Comparison of ENCODE assay signal across 20 cellular contexts in genomic region chr14:91934554-91935285, GRCh38. TPM values are rescaled to one million over a fixed set of nuclear protein-coding genes. Genes with fewer than 3 reads are reported as not detected.
DNase-seq lines count a peak whose midpoint lies in the region; ATAC-seq, FAIRE-seq and TF ChIP-seq lines count a peak whose summit lies in the region.
"Had no signal": no experiment of that assay in that cellular context is flagged by ENCODE, and none has a peak within 500 bp of the region (broad histone marks: within the 10 kb centered on the region; RNA-seq: fewer than 3 reads in every experiment).

No MANE protein-coding gene starts in this region.

- no peak overlapping the region for H3K4me3 ChIP-seq in HepG2 (replicated peaks in 1 of 3; ENCODE audit: insufficient read depth in 1 of 3, low read depth in 2 of 3, low read length in 3 of 3)
- no peak overlapping the region for H3K4me3 ChIP-seq in right lobe of liver
- no peak overlapping the region for H3K4me3 ChIP-seq in body of pancreas
- H3K4me3 ChIP-seq in neuronal stem cell (ENCODE audit: low read length in 2 of 2): no peak overlapping the region
- no peak overlapping the region for H3K4me3 ChIP-seq in spleen
- H3K4me3 ChIP-seq: SJCRH30 had no signal

- TF ChIP-seq CTCF in HepG2 (CRISPR knock-in tag; IDR thresholded peaks at IDR 0.05) (no peak), right lobe of liver (IDR thresholded peaks at IDR 0.05) (no peak), body of pancreas (IDR thresholded peaks at IDR 0.05) (no peak), spleen (IDR thresholded peaks at IDR 0.05 in 8 of 11, conservative IDR thresholded peaks at IDR 0.05 in 3 of 11) (no peak)

- peaks cover 14% of the 10 kb centered on the region for H3K4me1 ChIP-seq in HepG2 (ENCODE audit: insufficient read depth, low read length)
- H3K4me1 ChIP-seq in right lobe of liver: no peaks in the 10 kb centered on the region
- H3K4me1 ChIP-seq in body of pancreas: no peaks in the 10 kb centered on the region
- no peaks in the 10 kb centered on the region for H3K4me1 ChIP-seq in neuronal stem cell (ENCODE audit: control insufficient read depth in 2 of 2, insufficient read depth in 1 of 2, low read depth in 1 of 2, low read length in 2 of 2)
- H3K4me1 ChIP-seq in spleen: peaks cover 0 to 6% (median 0%) of the 10 kb centered on the region in 6 donors

- no peak overlapping the region for H3K23ac ChIP-seq in neuronal stem cell (ENCODE audit: low read depth, low read length, poor library complexity)

- intact Hi-C loops in HepG2 (cut with micrococcal nuclease; ENCODE audit: unreplicated experiment): no loop called here
- intact Hi-C loops in right lobe of liver (cut with DNase I): no loop called here
- intact Hi-C loops in body of pancreas (cut with DNase I): no loop called here
- intact Hi-C loops in spleen (cut with DNase I; ENCODE audit: low total_unique reads): no loop called here

- no peaks in the 10 kb centered on the region for H3K79me2 ChIP-seq in HepG2 (ENCODE audit: insufficient read depth, low read length)

- TF ChIP-seq RAD21 in HepG2 (CRISPR knock-in tag; IDR thresholded peaks at IDR 0.05): no peak

- no peak for DNase-seq in HepG2 (ENCODE audit: low spot score)
- no peak for DNase-seq in right lobe of liver
- peak; percentile 21 to 35 (median 31) for DNase-seq in body of pancreas
- DNase-seq in neuronal stem cell (ENCODE audit: low spot score): no peak
- no peak for DNase-seq in DMS79 (lab: John Stamatoyannopoulos, UW)
- DNase-seq in DMS114 treated with DMSO at 0.1 percent for 48 hours (lab: John Stamatoyannopoulos, UW; ENCODE audit: unreplicated experiment): no peak
- no peak for DNase-seq in spleen
- DNase-seq: CD4-positive, CD25-positive, alpha-beta regulatory T cell; COR-L47; GOT3; HCEC 1CT; NCI-H1105; NCI-H146; NCI-H2029; NCI-H226; NCI-H510A treated with DMSO at 0.1 percent for 48 hours; NCI-H748 treated with DMSO at 0.1 percent for 48 hours; SJCRH30 had no signal

- no peak overlapping the region for H3K4ac ChIP-seq in neuronal stem cell (ENCODE audit: low read length)

- no peaks in the 10 kb centered on the region for H4K20me1 ChIP-seq in HepG2 (ENCODE audit: insufficient read depth, low read length)

- no peaks in the 10 kb centered on the region for H3K36me3 ChIP-seq in HepG2 (replicated peaks in 1 of 2; ENCODE audit: control insufficient read depth in 1 of 2, insufficient read depth in 2 of 2, low read length in 2 of 2)
- H3K36me3 ChIP-seq in right lobe of liver: no peaks in the 10 kb centered on the region
- H3K36me3 ChIP-seq in body of pancreas (replicated peaks in 1 of 2; ENCODE audit: insufficient read depth in 1 of 2, low read depth in 2 of 2): no peaks in the 10 kb centered on the region
- H3K36me3 ChIP-seq in neuronal stem cell (replicated peaks in 1 of 2; ENCODE audit: control insufficient read depth in 2 of 2, insufficient read depth in 2 of 2, low read length in 2 of 2): no peaks in the 10 kb centered on the region
- H3K36me3 ChIP-seq in spleen: peaks cover 0 to 42% (median 0%) of the 10 kb centered on the region in 6 donors

- H2BK120ac ChIP-seq in neuronal stem cell (ENCODE audit: low read depth, low read length): no peak overlapping the region

- no peak overlapping the region for H3K9ac ChIP-seq in HepG2 (ENCODE audit: insufficient read depth, low read depth, low read length)
- H3K9ac ChIP-seq in neuronal stem cell (ENCODE audit: low read depth, low read length, poor library complexity): no peak overlapping the region

- H3K27ac ChIP-seq in HepG2 (ENCODE audit: extremely low read length, insufficient read depth, low read length): no peak overlapping the region
- H3K27ac ChIP-seq in right lobe of liver: no peak overlapping the region
- peak overlapping the region in 2 of 4 donors; percentile 23 to 49 for H3K27ac ChIP-seq in body of pancreas
- H3K27ac ChIP-seq in neuronal stem cell (replicated peaks; ENCODE audit: low read length): no peak overlapping the region
- H3K27ac ChIP-seq in spleen: peak overlapping the region in 2 of 8 donors; percentile 13 to 32
- H3K27ac ChIP-seq: SJCRH30 had no signal

- no peak overlapping the region for H2BK5ac ChIP-seq in neuronal stem cell (ENCODE audit: low read length)

- CTCF ChIA-PET in HepG2 (lab: Yijun Ruan, JAX; ENCODE audit: low intra/inter-chr PET ratio, low total read pairs): no interaction called here

- H4K91ac ChIP-seq in neuronal stem cell (ENCODE audit: low read depth, low read length, poor library complexity): no peak overlapping the region

- in situ Hi-C loops in HepG2 (cut with HindIII; ENCODE audit: extremely low pct_ligation_motif_present, low pct_unique_long_range_greater_than_20kb): no loop called here

- no peak for FAIRE-seq in HepG2 (lab: Jason Lieb, UNC)
- FAIRE-seq: GM12891 had no signal

- TF ChIP-seq EP300 in HepG2 (IDR thresholded peaks at IDR 0.05; ENCODE audit: low read depth in 2 of 2, low read length in 2 of 2) (no peak), HepG2 (CRISPR knock-in tag; IDR thresholded peaks at IDR 0.05; ENCODE audit: borderline replicate concordance) (no peak)

- no peak for ATAC-seq in HepG2
- no peak for ATAC-seq in right lobe of liver
- peak; percentile 50 for ATAC-seq in body of pancreas
- ATAC-seq: Panc1 had no signal

- TF ChIP-seq POLR2A in HepG2 (IDR thresholded peaks at IDR 0.05; ENCODE audit: insufficient read depth in 1 of 2, low read depth in 2 of 2, low read length in 2 of 2): no peak
- TF ChIP-seq POLR2A in right lobe of liver (IDR thresholded peaks at IDR 0.05): no peak
- TF ChIP-seq POLR2A in body of pancreas (IDR thresholded peaks at IDR 0.05): no peak
- no peak for TF ChIP-seq POLR2A in spleen (IDR thresholded peaks at IDR 0.05)

- BruUV-seq in HepG2 (replicated peaks; lab: Mats Ljungman, UMichigan): no TSS peak

- no peak overlapping the region for H3K14ac ChIP-seq in neuronal stem cell (ENCODE audit: low read length)

- H2BK15ac ChIP-seq in neuronal stem cell (ENCODE audit: low read length): no peak overlapping the region

- H3K27me3 ChIP-seq in HepG2 (ENCODE audit: control insufficient read depth in 1 of 2, insufficient read depth in 2 of 2, low read length in 2 of 2) (no peaks in the 10 kb centered on the region), right lobe of liver (no peaks in the 10 kb centered on the region), body of pancreas (no peaks in the 10 kb centered on the region), neuronal stem cell (ENCODE audit: control insufficient read depth in 3 of 3, insufficient read depth in 3 of 3, low read depth in 1 of 3, low read length in 3 of 3) (peaks cover 0 to 12% (median 0%) of the 10 kb centered on the region in 3 experiments), spleen (replicated peaks in 1 of 7) (no peaks in the 10 kb centered on the region)
- H3K27me3 ChIP-seq: SJCRH30 had no signal

- no peaks in the 10 kb centered on the region for H3K79me1 ChIP-seq in neuronal stem cell (ENCODE audit: low read depth, low read length)

- no peak overlapping the region for H4K8ac ChIP-seq in neuronal stem cell (ENCODE audit: low read depth, low read length)

- POLR2A ChIA-PET in HepG2 (lab: Yijun Ruan, JAX): no interaction called here

- no peaks in the 10 kb centered on the region for H3K9me3 ChIP-seq in HepG2 (ENCODE audit: low read length)
- H3K9me3 ChIP-seq in right lobe of liver: no peaks in the 10 kb centered on the region
- no peaks in the 10 kb centered on the region for H3K9me3 ChIP-seq in body of pancreas
- H3K9me3 ChIP-seq in neuronal stem cell (replicated peaks in 1 of 2; ENCODE audit: control insufficient read depth in 2 of 2, insufficient read depth in 1 of 2, low read depth in 1 of 2, low read length in 2 of 2): no peaks in the 10 kb centered on the region
- H3K9me3 ChIP-seq in spleen: no peaks in the 10 kb centered on the region
- H3K9me3 ChIP-seq: SJCRH30 had no signal

- peak overlapping the region; percentile 46 for H3K18ac ChIP-seq in neuronal stem cell (ENCODE audit: low read length)

- H2BK12ac ChIP-seq in neuronal stem cell (ENCODE audit: low read length): no peak overlapping the region

- no peak overlapping the region for H2AK5ac ChIP-seq in neuronal stem cell (ENCODE audit: low read depth, low read length)

- WGBS in HepG2 (ENCODE audit: low lambda C conversion rate): 86% methylated on average over 8 of the region's 8 CpGs
- 78% methylated on average over 6 of the region's 8 CpGs for WGBS in right lobe of liver (ENCODE audit: insufficient coverage, low coverage, low lambda C conversion rate, missing lambda C conversion rate)
- WGBS in body of pancreas, 2 donors: 70 to 73% methylated on average over 8 of the region's 8 CpGs
- WGBS in neuronal stem cell (ENCODE audit: extremely low coverage in 2 of 2, insufficient read length in 2 of 2, insufficient replicate concordance in 1 of 2), 2 donors: no CpG with 5 or more reads among the region's 8 CpGs
- WGBS in spleen, 5 donors: 74 to 86% (median 83%) methylated on average over 8 of the region's 8 CpGs

- H3K4me2 ChIP-seq in HepG2 (ENCODE audit: low read depth, low read length) (no peak overlapping the region), neuronal stem cell (ENCODE audit: insufficient read depth, low read length, poor library complexity, severe bottlenecking) (no peak overlapping the region)

- H2AFZ ChIP-seq in HepG2 (ENCODE audit: low read length) (no peak overlapping the region), neuronal stem cell (ENCODE audit: low read length) (no peak overlapping the region)

RNA-seq across cellular contexts. Expression of gene FBLN5, which starts 12.8 kb away (rescaled TPM):
- total RNA-seq in HepG2 (2016; rRNA removed; fragmentation: Illumina TruSeq; extraction: Trizol): 0.60 and 0.77 TPM in 2 replicates
- total RNA-seq in HepG2 (2016; cell fraction: cytosol; rRNA removed; fragmentation: Illumina TruSeq; extraction: Trizol; ENCODE audit: low read depth): 0.09 and 0.30 TPM in 2 replicates
- 0.43 and 0.54 TPM in 2 replicates for total RNA-seq in HepG2 (2016; cell fraction: insoluble cytoplasmic fraction; rRNA removed; fragmentation: Illumina TruSeq; extraction: Trizol)
- 0.45 and 0.68 TPM in 2 replicates for total RNA-seq in HepG2 (2016; cell fraction: membrane; rRNA removed; fragmentation: Illumina TruSeq; extraction: Trizol)
- total RNA-seq in HepG2 (2016; cell fraction: nucleus; rRNA removed; fragmentation: Illumina TruSeq; extraction: Trizol): 0.66 and 0.96 TPM in 2 replicates
- 0.38 and 0.71 TPM in 2 replicates for polyA plus RNA-seq in HepG2 (2011; rRNA removed)
- polyA plus RNA-seq in HepG2 (2011; cell fraction: cytosol; rRNA removed): 0.15 and 0.74 TPM in 2 replicates
- polyA plus RNA-seq in HepG2 (2011; cell fraction: nucleus; rRNA removed): 0.23 and 0.81 TPM in 2 replicates
- 30.3 and 36.9 TPM in 2 replicates for polyA plus RNA-seq in HepG2 (2012)
- polyA plus RNA-seq in HepG2 (2016; cell fraction: cytosol; fragmentation: Illumina TruSeq; extraction: Trizol; ENCODE audit: low read depth): 0.29 and 0.35 TPM in 2 replicates
- polyA plus RNA-seq in HepG2 (2016; cell fraction: insoluble cytoplasmic fraction; fragmentation: Illumina TruSeq; extraction: Trizol; ENCODE audit: low read depth): 0.86 and 1.8 TPM in 2 replicates
- polyA plus RNA-seq in HepG2 (2016; cell fraction: membrane; fragmentation: Illumina TruSeq; extraction: Trizol; ENCODE audit: low read depth): 0.79 and 1.0 TPM in 2 replicates
- polyA plus RNA-seq in HepG2 (2016; cell fraction: nucleus; fragmentation: Illumina TruSeq; extraction: Trizol; ENCODE audit: insufficient read depth, low read depth): 1.5 and 2.6 TPM in 2 replicates
- polyA minus RNA-seq in HepG2 (2011; rRNA and poly(A)+ RNA removed; ENCODE audit: low replicate concordance): 0.46 and 2.9 TPM in 2 replicates
- 0.44 and 0.89 TPM in 2 replicates for polyA minus RNA-seq in HepG2 (2011; cell fraction: cytosol; rRNA and poly(A)+ RNA removed)
- 0.75 and 0.77 TPM in 2 replicates for polyA minus RNA-seq in HepG2 (2011; cell fraction: nucleus; rRNA and poly(A)+ RNA removed)
- 10 to 100 TPM in 5 of 6 experiments, 1 to 10 TPM in 1; 6.7 to 36.3 (median 17.8) TPM for total RNA-seq in right lobe of liver
- total RNA-seq in body of pancreas: 100 to 1,000 TPM in 1 of 2 donors, 10 to 100 TPM in 1; 52.1 to 129 TPM
- polyA plus RNA-seq in neuronal stem cell (2013, experiment 1 of 2): 0.11 TPM
- 0.10 TPM for polyA plus RNA-seq in neuronal stem cell (2013, experiment 2 of 2)
- total RNA-seq in spleen: 100 to 1,000 TPM in 5 of 7 donors, 10 to 100 TPM in 2; 98.7 to 396 (median 225) TPM
- polyA plus RNA-seq in spleen: 10 to 100 TPM; 26.4 to 61.9 (median 48.2) TPM

Comparison
In these comparisons a context has a peak if more than half of its experiments do, and no peak if none do; other contexts are left out.
1. DNase-seq: peak in body of pancreas (4 of 4); none in HepG2 (single experiment), right lobe of liver (0 of 3), neuronal stem cell (single experiment), DMS79 (single experiment), DMS114 treated with DMSO at 0.1 percent for 48 hours (single experiment) and spleen (single experiment).